ENCODE assay signal across 9 cellular contexts in the genomic region with DNA sequence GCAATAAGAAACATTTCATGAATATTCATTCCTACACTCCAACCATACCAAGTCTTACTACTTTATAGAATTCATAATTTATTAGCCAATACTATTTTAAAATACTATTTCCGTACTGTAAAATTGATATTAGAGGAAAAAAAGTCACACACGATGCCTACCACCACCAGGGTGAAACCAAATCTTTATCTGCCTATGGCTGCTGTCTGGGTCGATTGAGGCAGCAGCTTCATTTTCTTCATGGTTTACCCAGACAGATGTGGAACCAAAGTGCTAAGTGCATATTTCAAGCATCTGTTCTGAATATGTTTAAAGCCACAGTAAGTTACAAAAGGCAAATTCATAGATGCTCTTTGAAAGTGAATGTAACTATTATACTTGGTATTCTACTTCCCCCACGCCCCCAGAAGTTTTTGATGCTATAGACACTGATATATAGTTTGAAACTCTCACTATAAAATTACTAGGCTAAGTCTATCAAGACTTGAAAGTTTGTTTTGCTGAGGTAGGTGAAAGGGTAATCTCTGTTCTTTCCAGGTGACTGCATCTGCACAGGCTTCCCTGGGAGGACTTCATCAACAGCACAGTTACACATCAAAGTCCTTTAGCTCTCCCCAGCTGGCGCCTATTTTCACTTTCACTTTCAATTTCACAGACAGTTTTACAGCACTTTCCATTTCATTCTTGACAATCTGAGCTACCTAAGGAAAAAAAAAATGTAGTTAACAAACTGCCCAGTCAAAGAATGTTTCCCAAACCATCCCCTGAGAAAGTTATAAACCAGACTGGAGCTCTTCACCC.
A peak's percentile ranks its signal among the peaks of the same experiment; 100 is the strongest.
DNase-seq lines count a peak whose midpoint lies in the region; ATAC-seq, FAIRE-seq and TF ChIP-seq lines count a peak whose summit lies in the region.
"Had no signal": no experiment of that assay in that cellular context is flagged by ENCODE, and none has a peak within 500 bp of the region (broad histone marks: within the 10 kb centered on the region; RNA-seq: fewer than 3 reads in every experiment).

No MANE protein-coding gene starts in this region.

- H2AFZ ChIP-seq in SK-N-SH (ENCODE audit: low read depth): peak overlapping the region; percentile 75

- H3K4me2 ChIP-seq in SK-N-SH: peak overlapping the region; percentile 71

- no peaks in the 10 kb centered on the region for H3K9me2 ChIP-seq in SK-N-SH

- H3K9ac ChIP-seq in SK-N-SH: no peak overlapping the region

- no peak for TF ChIP-seq RAD21 in SK-N-SH (IDR thresholded peaks at IDR 0.05; ENCODE audit: low read length)

- H3K27me3 ChIP-seq in SK-N-SH (ENCODE audit: insufficient read depth) (no peaks in the 10 kb centered on the region), bronchial epithelial cell (ENCODE audit: control insufficient read depth, insufficient read depth, low read length) (no peaks in the 10 kb centered on the region), suprapubic skin (no peaks in the 10 kb centered on the region)

- H3K9me3 ChIP-seq in SK-N-SH (no peaks in the 10 kb centered on the region), suprapubic skin (no peaks in the 10 kb centered on the region)

- H3F3A ChIP-seq in SK-N-SH (replicated peaks; ENCODE audit: insufficient read depth): no peaks in the 10 kb centered on the region

- TF ChIP-seq POLR2A in suprapubic skin (IDR thresholded peaks at IDR 0.05): no peak

- ATAC-seq in GM18858 (IDR thresholded peaks at IDR 0.05; ENCODE audit: unreplicated experiment) (peak; percentile 95), HG03064 (IDR thresholded peaks at IDR 0.05; ENCODE audit: low read depth, unreplicated experiment) (peak; percentile 78)

- no peak for TF ChIP-seq CTCF in AG04449 (IDR thresholded peaks at IDR 0.05; ENCODE audit: insufficient read depth, low read length, missing control alignments)
- no peak for TF ChIP-seq CTCF in SK-N-SH (IDR thresholded peaks at IDR 0.05)
- no peak for TF ChIP-seq CTCF in bronchial epithelial cell (IDR thresholded peaks at IDR 0.05; ENCODE audit: insufficient read depth, low read length, severe bottlenecking)
- TF ChIP-seq CTCF in suprapubic skin (IDR thresholded peaks at IDR 0.05): no peak

- no peak overlapping the region; a peak in 1 of 4 replicates for H3K27ac ChIP-seq in SK-N-SH (ENCODE audit: low read depth in 2 of 2, low read length in 1 of 2)
- no peak overlapping the region for H3K27ac ChIP-seq in suprapubic skin
- H3K27ac ChIP-seq: HL-60 had no signal

- CTCF ChIA-PET in AG04449 (lab: Yijun Ruan, JAX) (interaction anchor here (0.7 kb wide), 1 partner anchor 46 kb away, joined by 3 read pairs; no protein-coding TSS in a partner anchor), SK-N-SH (lab: Yijun Ruan, JAX) (no interaction called here)

- FAIRE-seq in bronchial epithelial cell (lab: Jason Lieb, UNC): no peak

- peak overlapping the region; percentile 33 for H3K4me3 ChIP-seq in AG04449 (ENCODE audit: low read depth, low read length)
- peak overlapping the region in 1 of 2 experiments; percentile 36; a peak in 1 of 4 replicates for H3K4me3 ChIP-seq in SK-N-SH (ENCODE audit: low read depth in 2 of 2, low read length in 1 of 2)
- H3K4me3 ChIP-seq in bronchial epithelial cell (ENCODE audit: low read depth, low read length): no peak overlapping the region
- peak overlapping the region; percentile 36 for H3K4me3 ChIP-seq in suprapubic skin

- no peak for TF ChIP-seq EP300 in SK-N-SH (IDR thresholded peaks at IDR 0.05; ENCODE audit: borderline replicate concordance in 1 of 2, low read depth in 1 of 2, low read length in 1 of 2)
- TF ChIP-seq EP300 in suprapubic skin (IDR thresholded peaks at IDR 0.05): no peak

- POLR2A ChIA-PET in AG04449 (lab: Yijun Ruan, JAX) (no interaction called here), SK-N-SH (lab: Yijun Ruan, JAX) (no interaction called here)

- H4K20me1 ChIP-seq in SK-N-SH (ENCODE audit: insufficient read depth): no peaks in the 10 kb centered on the region

- H3K36me3 ChIP-seq in SK-N-SH (replicated peaks in 1 of 2; ENCODE audit: control insufficient read depth in 1 of 2, insufficient read depth in 2 of 2, low read length in 1 of 2): peaks cover 11 to 17% of the 10 kb centered on the region in 2 experiments
- H3K36me3 ChIP-seq in bronchial epithelial cell (ENCODE audit: control insufficient read depth, insufficient read depth, low read length): peaks cover 2% of the 10 kb centered on the region
- H3K36me3 ChIP-seq in suprapubic skin: no peaks in the 10 kb centered on the region

- DNase-seq in AG04449 (ENCODE audit: low read depth, low spot score) (no peak), SK-N-SH (no peak), bronchial epithelial cell (ENCODE audit: low read depth) (peak; percentile 8), midbrain (lab: John Stamatoyannopoulos, UW) (peak; percentile 5), suprapubic skin (ENCODE audit: low spot score in 2 of 2) (no peak), HK-2 (ENCODE audit: unreplicated experiment) (no peak)

- no peaks in the 10 kb centered on the region for H3K4me1 ChIP-seq in SK-N-SH (ENCODE audit: control insufficient read depth in 1 of 2, insufficient read depth in 2 of 2, low read depth in 1 of 2, low read length in 1 of 2)
- H3K4me1 ChIP-seq in suprapubic skin: no peaks in the 10 kb centered on the region

- H3K79me2 ChIP-seq in SK-N-SH (ENCODE audit: insufficient read depth): no peaks in the 10 kb centered on the region

- 91% methylated on average over 5 of the region's 5 CpGs for WGBS in SK-N-SH (ENCODE audit: low lambda C conversion rate)
- WGBS in suprapubic skin: 48% methylated on average over 5 of the region's 5 CpGs

TF ChIP-seq in SK-N-SH, 30 proteins besides CTCF, POLR2A, EP300 and RAD21:
- TF ChIP-seq CHD2 (IDR thresholded peaks at IDR 0.05; ENCODE audit: low read length, partially characterized antibody): no peak
- TF ChIP-seq GATA2 (CRISPR knock-in tag; IDR thresholded peaks at IDR 0.05): no peak
- TF ChIP-seq POLR2AphosphoS5 (IDR thresholded peaks at IDR 0.05; ENCODE audit: low read depth, low read length): no peak
TF ChIP-seq in SK-N-SH: peak in this region for 0.

Comparison
In these comparisons a context has a peak if more than half of its experiments do, and no peak if none do; other contexts are left out.
1. DNase-seq: peak in bronchial epithelial cell (single experiment) and midbrain (single experiment); none in AG04449 (single experiment), SK-N-SH (single experiment), suprapubic skin (0 of 2) and HK-2 (single experiment).